In genomic region chr3:180048840-180049239, GRCh38 we compare ENCODE assay signal across 19 cellular contexts. TPM values are rescaled to one million over a fixed set of nuclear protein-coding genes. Genes with fewer than 3 reads are reported as not detected.
DNase-seq lines count a peak whose midpoint lies in the region; ATAC-seq and TF ChIP-seq lines count a peak whose summit lies in the region.
"Had no signal": no experiment of that assay in that cellular context is flagged by ENCODE, and none has a peak within 500 bp of the region (broad histone marks: within the 10 kb centered on the region; RNA-seq: fewer than 3 reads in every experiment).

No MANE protein-coding gene starts in this region.

- no peak overlapping the region for H3K4me2 ChIP-seq in trophoblast cell (ENCODE audit: low read length)

- DNase-seq in NCI-H345 (lab: John Stamatoyannopoulos, UW): peak; percentile 29
- no peak for DNase-seq in NCI-H345 treated with DMSO at 0.1 percent for 48 hours (lab: John Stamatoyannopoulos, UW; ENCODE audit: unreplicated experiment)
- DNase-seq in SK-N-MC (ENCODE audit: low read depth, low spot score): peak; percentile 66
- DNase-seq in fibroblast of the aortic adventitia (ENCODE audit: low read depth): peak; percentile 97
- no peak for DNase-seq in upper lobe of right lung
- no peak for DNase-seq in HuH-7 (ENCODE audit: low spot score)
- no peak for DNase-seq in trophoblast cell
- no peak for DNase-seq in NCI-H1092 (lab: John Stamatoyannopoulos, UW)
- DNase-seq: ACHN; activated CD4-positive, alpha-beta T cell treated with anti-CD3 and anti-CD28 coated beads, Interleukin-2, amount 50 U/mL, for 4 hours; activated naive CD4-positive, alpha-beta T cell treated with anti-CD3 and anti-CD28 coated beads for 36 hours; CD4-positive, alpha-beta memory T cell; heart left ventricle; islet precursor cell; NCI-H2081 treated with DMSO at 0.1 percent for 48 hours; NCI-H774; retina; stimulated activated naive CD8-positive, alpha-beta T cell treated with anti-CD3 and anti-CD28 coated beads, Interleukin-15, Interleukin-2, amounts not matched to agents 100 U/mL and 50 U/mL, for 24 hours had no signal

- H3K36me3 ChIP-seq in SK-N-MC (ENCODE audit: insufficient read depth, low read length) (no peaks in the 10 kb centered on the region), upper lobe of right lung (no peaks in the 10 kb centered on the region), trophoblast cell (ENCODE audit: control insufficient read depth in 1 of 2, insufficient read depth in 2 of 2, low read length in 2 of 2) (no peaks in the 10 kb centered on the region)
- H3K36me3 ChIP-seq: heart left ventricle had no signal

- no peak overlapping the region for H4K8ac ChIP-seq in trophoblast cell (ENCODE audit: low read depth, low read length)

- no peak overlapping the region for H2BK12ac ChIP-seq in trophoblast cell (ENCODE audit: low read length)

- H3K4ac ChIP-seq in trophoblast cell (ENCODE audit: low read depth, low read length): no peak overlapping the region

- no peak overlapping the region for H3K14ac ChIP-seq in trophoblast cell (ENCODE audit: low read length)

- no peak overlapping the region for H3K18ac ChIP-seq in trophoblast cell (ENCODE audit: low read length)

- peak; percentile 75 for ATAC-seq in upper lobe of right lung
- ATAC-seq: heart left ventricle; stimulated activated naive CD8-positive, alpha-beta T cell treated with anti-CD3 and anti-CD28 coated beads, Interleukin-15, Interleukin-2, amounts not matched to agents 100 U/mL and 50 U/mL, for 24 hours had no signal

- H3K27ac ChIP-seq in SK-N-MC: no peak overlapping the region
- H3K27ac ChIP-seq in upper lobe of right lung: no peak overlapping the region
- no peak overlapping the region for H3K27ac ChIP-seq in trophoblast cell (ENCODE audit: low read depth, low read length)
- H3K27ac ChIP-seq: heart left ventricle had no signal

- H3K4me3 ChIP-seq in SK-N-MC (no peak overlapping the region), fibroblast of the aortic adventitia (ENCODE audit: low read depth, low read length) (no peak overlapping the region), upper lobe of right lung (no peak overlapping the region), trophoblast cell (ENCODE audit: low read depth, low read length) (no peak overlapping the region)
- H3K4me3 ChIP-seq: heart left ventricle had no signal

- no peaks in the 10 kb centered on the region for H3K79me1 ChIP-seq in trophoblast cell (ENCODE audit: low read length)

- H3K79me2 ChIP-seq in trophoblast cell (ENCODE audit: control insufficient read depth, insufficient read depth, low read length, poor library complexity): no peaks in the 10 kb centered on the region

- no peak overlapping the region for H4K12ac ChIP-seq in trophoblast cell (ENCODE audit: low read depth, low read length)

- no CpG with 5 or more reads among the region's 1 CpG for WGBS in trophoblast cell (ENCODE audit: extremely low coverage, insufficient coverage, insufficient read length)

- no peak overlapping the region for H2AFZ ChIP-seq in trophoblast cell (ENCODE audit: insufficient read depth, low read length, poor library complexity)

- TF ChIP-seq CTCF in fibroblast of the aortic adventitia (IDR thresholded peaks at IDR 0.05; ENCODE audit: insufficient read depth, low read length) (no peak), upper lobe of right lung (IDR thresholded peaks at IDR 0.05) (no peak)

- no peak overlapping the region for H2BK120ac ChIP-seq in trophoblast cell (ENCODE audit: insufficient read depth, low read length, poor library complexity)

- no peaks in the 10 kb centered on the region for H3K4me1 ChIP-seq in upper lobe of right lung
- no peaks in the 10 kb centered on the region for H3K4me1 ChIP-seq in trophoblast cell (ENCODE audit: control insufficient read depth in 1 of 2, insufficient read depth in 2 of 2, low read length in 2 of 2)
- H3K4me1 ChIP-seq: heart left ventricle had no signal

- H3K9me3 ChIP-seq in SK-N-MC (ENCODE audit: low read depth, low read length): no peaks in the 10 kb centered on the region
- no peaks in the 10 kb centered on the region for H3K9me3 ChIP-seq in upper lobe of right lung
- H3K9me3 ChIP-seq in trophoblast cell (ENCODE audit: insufficient read depth, low read depth, low read length): no peaks in the 10 kb centered on the region
- H3K9me3 ChIP-seq: heart left ventricle had no signal

- no peak overlapping the region for H3K9ac ChIP-seq in SK-N-MC (ENCODE audit: insufficient read length)
- H3K9ac ChIP-seq in trophoblast cell (ENCODE audit: low read length): no peak overlapping the region

- intact Hi-C loops in upper lobe of right lung (cut with DNase I): no loop called here

- H2AK5ac ChIP-seq in trophoblast cell (ENCODE audit: low read length): no peak overlapping the region

- H3K27me3 ChIP-seq in upper lobe of right lung (no peaks in the 10 kb centered on the region), trophoblast cell (ENCODE audit: insufficient read depth, low read length) (no peaks in the 10 kb centered on the region)

- H2BK5ac ChIP-seq in trophoblast cell (ENCODE audit: low read depth, low read length, poor library complexity): no peak overlapping the region

- H3K23ac ChIP-seq in trophoblast cell (ENCODE audit: low read length): no peak overlapping the region

- H4K91ac ChIP-seq in trophoblast cell (ENCODE audit: low read depth, low read length): no peak overlapping the region

RNA-seq across cellular contexts. Expression of gene PEX5L, which starts 12.1 kb away (rescaled TPM):
- total RNA-seq in fibroblast of the aortic adventitia (ENCODE audit: low replicate concordance): 0.27 and 1.7 TPM in 2 replicates
- total RNA-seq in upper lobe of right lung: 0.78 TPM
- 0.04 and 0.07 TPM in 2 replicates for polyA plus RNA-seq in trophoblast cell (2013)
- total RNA-seq: activated naive CD4-positive, alpha-beta T cell treated with anti-CD3 and anti-CD28 coated beads for 36 hours; CD4-positive, alpha-beta memory T cell; mesenteric fat pad had no signal

Comparison
In these comparisons a context has a peak if more than half of its experiments do, and no peak if none do; other contexts are left out.
1. DNase-seq: peak in NCI-H345 (single experiment), SK-N-MC (single experiment) and fibroblast of the aortic adventitia (single experiment); none in NCI-H345 treated with DMSO at 0.1 percent for 48 hours (single experiment), upper lobe of right lung (single experiment), HuH-7 (single experiment), trophoblast cell (0 of 2) and NCI-H1092 (single experiment).